Comparison of ENCODE assay signal across 7 cellular contexts in genomic region chr7:151877911-151878835, GRCh38. TPM values are rescaled to one million over a fixed set of nuclear protein-coding genes. Genes with fewer than 3 reads are reported as not detected.
DNase-seq lines count a peak whose midpoint lies in the region; ATAC-seq lines count a peak whose summit lies in the region.

No MANE protein-coding gene starts in this region.

- H3K4me1 Mint-ChIP-seq in activated naive CD4-positive, alpha-beta T cell treated with anti-CD3 and anti-CD28 coated beads, Interleukin-2, amount 50 U/mL, for 24 hours: peaks cover 13% of the 10 kb centered on the region
- H3K4me1 Mint-ChIP-seq in immature natural killer cell: peaks cover 10 to 16% of the 10 kb centered on the region in 2 donors
- peaks cover 24% of the 10 kb centered on the region for H3K4me1 Mint-ChIP-seq in stimulated activated memory B cell treated with anti-CD40 and anti-IgM and Interleukin-4, amounts not matched to agents 10 μg/mL and 1 μg/mL and 100 μg/mL, for 72 hours

- peak; percentile 26 for DNase-seq in HuH-7 (ENCODE audit: low spot score)
- DNase-seq in immature natural killer cell: no peak
- no peak for DNase-seq in NCI-H510A treated with DMSO at 0.1 percent for 48 hours (lab: John Stamatoyannopoulos, UW)
- no peak for DNase-seq in activated gamma-delta T cell (lab: John Stamatoyannopoulos, UW)

- ATAC-seq in stimulated activated memory B cell treated with anti-CD40 and anti-IgM and Interleukin-4, amounts not matched to agents 10 μg/mL and 1 μg/mL and 100 μg/mL, for 72 hours: no peak
- no peak for ATAC-seq in GM21723 (IDR thresholded peaks at IDR 0.05; ENCODE audit: unreplicated experiment)

- H3K4me3 Mint-ChIP-seq in activated naive CD4-positive, alpha-beta T cell treated with anti-CD3 and anti-CD28 coated beads, Interleukin-2, amount 50 U/mL, for 24 hours: peak overlapping the region; percentile 76
- H3K4me3 Mint-ChIP-seq in immature natural killer cell: peak overlapping the region; percentile 69 to 97 (median 77)
- H3K4me3 Mint-ChIP-seq in stimulated activated memory B cell treated with anti-CD40 and anti-IgM and Interleukin-4, amounts not matched to agents 10 μg/mL and 1 μg/mL and 100 μg/mL, for 72 hours: peak overlapping the region; percentile 98

- H3K36me3 Mint-ChIP-seq in activated naive CD4-positive, alpha-beta T cell treated with anti-CD3 and anti-CD28 coated beads, Interleukin-2, amount 50 U/mL, for 24 hours: no peaks in the 10 kb centered on the region
- H3K36me3 Mint-ChIP-seq in immature natural killer cell: no peaks in the 10 kb centered on the region
- H3K36me3 Mint-ChIP-seq in stimulated activated memory B cell treated with anti-CD40 and anti-IgM and Interleukin-4, amounts not matched to agents 10 μg/mL and 1 μg/mL and 100 μg/mL, for 72 hours: no peaks in the 10 kb centered on the region

- H3K27me3 Mint-ChIP-seq in activated naive CD4-positive, alpha-beta T cell treated with anti-CD3 and anti-CD28 coated beads, Interleukin-2, amount 50 U/mL, for 24 hours: no peaks in the 10 kb centered on the region
- peaks cover 11 to 22% (median 19%) of the 10 kb centered on the region in 3 donors for H3K27me3 Mint-ChIP-seq in immature natural killer cell (ENCODE audit: low read depth in 3 of 3)
- no peaks in the 10 kb centered on the region for H3K27me3 Mint-ChIP-seq in stimulated activated memory B cell treated with anti-CD40 and anti-IgM and Interleukin-4, amounts not matched to agents 10 μg/mL and 1 μg/mL and 100 μg/mL, for 72 hours

- H3K9me3 Mint-ChIP-seq in activated naive CD4-positive, alpha-beta T cell treated with anti-CD3 and anti-CD28 coated beads, Interleukin-2, amount 50 U/mL, for 24 hours: no peaks in the 10 kb centered on the region
- H3K9me3 Mint-ChIP-seq in immature natural killer cell: no peaks in the 10 kb centered on the region
- H3K9me3 Mint-ChIP-seq in stimulated activated memory B cell treated with anti-CD40 and anti-IgM and Interleukin-4, amounts not matched to agents 10 μg/mL and 1 μg/mL and 100 μg/mL, for 72 hours: no peaks in the 10 kb centered on the region

- H3K27ac Mint-ChIP-seq in activated naive CD4-positive, alpha-beta T cell treated with anti-CD3 and anti-CD28 coated beads, Interleukin-2, amount 50 U/mL, for 24 hours: peak overlapping the region; percentile 68
- H3K27ac Mint-ChIP-seq in immature natural killer cell: peak overlapping the region in 4 of 6 donors; percentile 22 to 86 (median 58)
- H3K27ac Mint-ChIP-seq in stimulated activated memory B cell treated with anti-CD40 and anti-IgM and Interleukin-4, amounts not matched to agents 10 μg/mL and 1 μg/mL and 100 μg/mL, for 72 hours: peak overlapping the region; percentile 88

RNA-seq across cellular contexts. Expression of gene PRKAG2, which starts 1.3 kb away (rescaled TPM):
- polyA plus RNA-seq in immature natural killer cell: 10 to 100 TPM; 14.7 to 22.5 (median 19.1) TPM
